Comparison of ENCODE assay signal across 11 cellular contexts in genomic region chr2:567865-568638, GRCh38.
DNase-seq lines count a peak whose midpoint lies in the region; ATAC-seq and TF ChIP-seq lines count a peak whose summit lies in the region.
"Had no signal": no experiment of that assay in that cellular context is flagged by ENCODE, and none has a peak within 500 bp of the region (broad histone marks: within the 10 kb centered on the region; RNA-seq: fewer than 3 reads in every experiment).

No MANE protein-coding gene starts in this region.

- DNase-seq in AG08396 (ENCODE audit: low spot score), result peak; percentile 25
- peak in 1 of 2 experiments; percentile 71 for DNase-seq in PC-9
- DNase-seq in fibroblast of peridontal ligament (ENCODE audit: extremely low read depth), result peak; percentile 64
- peak in 4 of 5 donors; percentile 54 to 83 (median 61) for DNase-seq in ovary
- no peak for DNase-seq in GM13977 (ENCODE audit: low spot score)
- DNase-seq in cerebellar cortex (ENCODE audit: low spot score), result no peak
- DNase-seq in medulla oblongata (ENCODE audit: extremely low spot score), result no peak
- DNase-seq: cerebellar nuclear complex, NCI-H2081 had no signal

- peak overlapping the region; percentile 68 for H2AFZ ChIP-seq in PC-9

- no peak for TF ChIP-seq EP300 in ovary (IDR thresholded peaks at IDR 0.05)

- H4K20me1 ChIP-seq in PC-9 (ENCODE audit: insufficient read depth), result no peaks in the 10 kb centered on the region

- no peaks in the 10 kb centered on the region for H3K79me2 ChIP-seq in PC-9 (ENCODE audit: low read depth)

- no TSS peak for BruUV-seq in PC-9 (replicated peaks; lab: Mats Ljungman, UMichigan)

- TF ChIP-seq CTCF in PC-9 (conservative IDR thresholded peaks at IDR 0.05) (no peak), ovary (IDR thresholded peaks at IDR 0.05) (no peak), GM13977 (IDR thresholded peaks at IDR 0.05; ENCODE audit: extremely low read depth, insufficient read depth, missing control alignments) (no peak)

- ATAC-seq in HG03469 (IDR thresholded peaks at IDR 0.05; ENCODE audit: unreplicated experiment), result no peak
- ATAC-seq: stimulated activated effector memory CD8-positive, alpha-beta T cell treated with anti-CD3 and anti-CD28 coated beads, Interleukin-12 subunit alpha, Interleukin-12 subunit beta, amount 100 ng/mL, for 72 hours had no signal

- no peaks in the 10 kb centered on the region for H3K9me2 ChIP-seq in PC-9 (ENCODE audit: insufficient read depth)

- H3K27me3 ChIP-seq in PC-9 (ENCODE audit: insufficient read depth, low read depth) (peaks cover 7% of the 10 kb centered on the region), ovary (no peaks in the 10 kb centered on the region)

- H3K4me1 ChIP-seq in PC-9 (replicated peaks; ENCODE audit: insufficient read depth), result peaks cover 30% of the 10 kb centered on the region
- H3K4me1 ChIP-seq in ovary (ENCODE audit: insufficient read depth), result no peaks in the 10 kb centered on the region

- peaks cover 5% of the 10 kb centered on the region; the same call in 1 of the 2 replicates for H3F3A ChIP-seq in PC-9 (ENCODE audit: insufficient read depth, low read depth)

- CTCF ChIA-PET in PC-9 (lab: Charles Lee), result no interaction called here

- intact Hi-C loops in PC-9 (cut with micrococcal nuclease; ENCODE audit: unreplicated experiment), result no loop called here
- intact Hi-C loops in ovary (cut with DNase I), result no loop called here

- WGBS in ovary, 3 donors, result 10 to 18% (median 12%) methylated on average over 27 of the region's 27 CpGs

- no peaks in the 10 kb centered on the region for H3K36me3 ChIP-seq in PC-9 (ENCODE audit: low read depth)
- H3K36me3 ChIP-seq in ovary, result no peaks in the 10 kb centered on the region

- H3K4me2 ChIP-seq in PC-9, result peak overlapping the region; percentile 76

- in situ Hi-C loops in GM13977 (cut with MboI; ENCODE audit: low pct_unique_long_range_greater_than_20kb, low sequenced_read_pairs, unreplicated experiment), result no loop called here

- TF ChIP-seq POLR2A in ovary (IDR thresholded peaks at IDR 0.05), result no peak

- H3K9me3 ChIP-seq in PC-9 (ENCODE audit: insufficient read depth, low read depth) (peaks cover 3% of the 10 kb centered on the region; the same call in 1 of the 2 replicates), ovary (no peaks in the 10 kb centered on the region)

- H3K4me3 ChIP-seq in PC-9 (peak overlapping the region; percentile 41; the same call in 1 of the 2 replicates), ovary (peak overlapping the region; percentile 0)

- peak overlapping the region; percentile 63 for H3K27ac ChIP-seq in PC-9
- H3K27ac ChIP-seq in ovary, result no peak overlapping the region

- POLR2A ChIA-PET in PC-9 (lab: Charles Lee; ENCODE audit: unreplicated experiment), result no interaction called here

Comparison
In these comparisons a context has a peak if more than half of its experiments do, and no peak if none do; other contexts are left out.
1. DNase-seq: peak in AG08396 (single experiment), fibroblast of peridontal ligament (single experiment) and ovary (4 of 5); none in GM13977 (single experiment), cerebellar cortex (single experiment) and medulla oblongata (single experiment).